In genomic region chr5:96808541-96808828, GRCh38 we compare ENCODE assay signal across 1 cellular context.
TF ChIP-seq lines count a peak whose summit lies in the region.

No MANE protein-coding gene starts in this region.

TF ChIP-seq in K562, 482 proteins besides CTCF, POLR2A, EP300 and RAD21 (continued from another document and continues in another):
- TF ChIP-seq RERE (CRISPR knock-in tag; IDR thresholded peaks at IDR 0.05; ENCODE audit: borderline replicate concordance) (no peak), NONO (IDR thresholded peaks at IDR 0.05; ENCODE audit: low read depth in 2 of 2, low read length in 1 of 2) (no peak), KLF1 (tag; IDR thresholded peaks at IDR 0.05) (no peak), KLF6 (CRISPR knock-in tag; IDR thresholded peaks at IDR 0.05; ENCODE audit: borderline replicate concordance) (0 out of 2 replicates have a peak, but pooled peaks have one; percentile 58), NUFIP1 (IDR thresholded peaks at IDR 0.05; ENCODE audit: partially characterized antibody) (peak; percentile 9), DPF2 (IDR thresholded peaks at IDR 0.05) (no peak; the same call in 1 of the 2 replicates), NFRKB (IDR thresholded peaks at IDR 0.05; ENCODE audit: low read depth) (no peak), ZBTB34 (CRISPR knock-in tag; IDR thresholded peaks at IDR 0.05) (0 out of 2 replicates have a peak, but pooled peaks have one; percentile 34), SIRT6 (IDR thresholded peaks at IDR 0.05; ENCODE audit: low read depth, low read length) (no peak), GTF2E2 (tag; IDR thresholded peaks at IDR 0.05) (peak; percentile 91; the same call in 1 of the 2 replicates), BACH1 (tag; IDR thresholded peaks at IDR 0.05) (no peak), ZNF764 (CRISPR knock-in tag; IDR thresholded peaks at IDR 0.05; ENCODE audit: low read depth) (no peak), ZBTB49 (CRISPR knock-in tag; IDR thresholded peaks at IDR 0.05; ENCODE audit: borderline replicate concordance) (no peak), MEF2D (tag; conservative IDR thresholded peaks at IDR 0.05; ENCODE audit: low read depth) (no peak), COPS2 (conservative IDR thresholded peaks at IDR 0.05) (no peak), C11orf30 (IDR thresholded peaks at IDR 0.05; ENCODE audit: low read depth) (no peak), BRCA1 (IDR thresholded peaks at IDR 0.05) (no peak), BRCA1 (CRISPR knock-in tag; IDR thresholded peaks at IDR 0.05) (no peak), TGIF2 (CRISPR knock-in tag; IDR thresholded peaks at IDR 0.05) (no peak), ZNF507 (tag; conservative IDR thresholded peaks at IDR 0.05) (no peak), HDAC6 (IDR thresholded peaks at IDR 0.05; ENCODE audit: low read depth, low read length) (no peak), TAF7 (tag; IDR thresholded peaks at IDR 0.05) (peak; percentile 71; the same call in 1 of the 2 replicates), HNRNPL (IDR thresholded peaks at IDR 0.05; ENCODE audit: low read depth, low read length) (no peak), L3MBTL2 (IDR thresholded peaks at IDR 0.05) (no peak; the same call in 1 of the 2 replicates), RB1 (IDR thresholded peaks at IDR 0.05; ENCODE audit: low read depth) (peak; percentile 36; the same call in 1 of the 2 replicates), HLTF (IDR thresholded peaks at IDR 0.05) (no peak), ZNF518B (CRISPR knock-in tag; IDR thresholded peaks at IDR 0.05) (no peak), TCF7L2 (IDR thresholded peaks at IDR 0.05; ENCODE audit: low read depth, low read length) (no peak), CREM (IDR thresholded peaks at IDR 0.05; ENCODE audit: low read depth) (no peak), POLR2AphosphoS5 (IDR thresholded peaks at IDR 0.05; ENCODE audit: control insufficient read depth, insufficient read depth, low read depth, low read length) (peak; percentile 35; the same call in 1 of the 2 replicates), ZMIZ1 (IDR thresholded peaks at IDR 0.05; ENCODE audit: low read depth in 2 of 2, low read length in 2 of 2) (no peak), HOMEZ (CRISPR knock-in tag; IDR thresholded peaks at IDR 0.05) (no peak), ZNF12 (CRISPR knock-in tag; IDR thresholded peaks at IDR 0.05) (no peak), CTCFL (IDR thresholded peaks at IDR 0.05; ENCODE audit: borderline replicate concordance, insufficient read depth, low read depth, low read length, poor library complexity, severe bottlenecking) (no peak), FOXP1 (CRISPR knock-in tag; IDR thresholded peaks at IDR 0.05) (no peak), SRF (CRISPR knock-in tag; IDR thresholded peaks at IDR 0.05) (0 out of 4 replicates have a peak, but pooled peaks of 1 of the 2 experiments have one; percentile 24), PHB2 (IDR thresholded peaks at IDR 0.05; ENCODE audit: low read depth) (no peak), ELK3 (CRISPR knock-in tag; IDR thresholded peaks at IDR 0.05) (no peak)
